Comparison of ENCODE assay signal across 9 cellular contexts in genomic region chr3:177750436-177750835, GRCh38.
"Had no signal": no experiment of that assay in that cellular context is flagged by ENCODE, and none has a peak within 500 bp of the region (broad histone marks: within the 10 kb centered on the region; RNA-seq: fewer than 3 reads in every experiment).

No MANE protein-coding gene starts in this region.

- H3K9me3 ChIP-seq: HAP-1 had no signal

- H2AFZ ChIP-seq: GM23248, GM23338 had no signal

- ATAC-seq: GM23338, HCT116 had no signal

- H3K36me3 ChIP-seq: HAP-1 had no signal

- H3K4me3 ChIP-seq: GM23248, GM23338, HAP-1 had no signal

- DNase-seq: GM23248, GOT3, H7, H9, HCEC 1CT, HFFc6 had no signal

- H3K9ac ChIP-seq: GM23248 had no signal

- H3K4me1 ChIP-seq: HAP-1 had no signal

- H3K9me3 Mint-ChIP-seq: GM23338, H9, HFFc6 had no signal

- H3K27ac Mint-ChIP-seq: GM23338, H9, HFFc6 had no signal

- H3K27ac ChIP-seq: GM23248 had no signal

- H3K4me3 Mint-ChIP-seq: GM23338, H9, HFFc6 had no signal

- H3K4me2 ChIP-seq: GM23338 had no signal
